ENCODE assay signal across 1 cellular context in the genomic region with DNA sequence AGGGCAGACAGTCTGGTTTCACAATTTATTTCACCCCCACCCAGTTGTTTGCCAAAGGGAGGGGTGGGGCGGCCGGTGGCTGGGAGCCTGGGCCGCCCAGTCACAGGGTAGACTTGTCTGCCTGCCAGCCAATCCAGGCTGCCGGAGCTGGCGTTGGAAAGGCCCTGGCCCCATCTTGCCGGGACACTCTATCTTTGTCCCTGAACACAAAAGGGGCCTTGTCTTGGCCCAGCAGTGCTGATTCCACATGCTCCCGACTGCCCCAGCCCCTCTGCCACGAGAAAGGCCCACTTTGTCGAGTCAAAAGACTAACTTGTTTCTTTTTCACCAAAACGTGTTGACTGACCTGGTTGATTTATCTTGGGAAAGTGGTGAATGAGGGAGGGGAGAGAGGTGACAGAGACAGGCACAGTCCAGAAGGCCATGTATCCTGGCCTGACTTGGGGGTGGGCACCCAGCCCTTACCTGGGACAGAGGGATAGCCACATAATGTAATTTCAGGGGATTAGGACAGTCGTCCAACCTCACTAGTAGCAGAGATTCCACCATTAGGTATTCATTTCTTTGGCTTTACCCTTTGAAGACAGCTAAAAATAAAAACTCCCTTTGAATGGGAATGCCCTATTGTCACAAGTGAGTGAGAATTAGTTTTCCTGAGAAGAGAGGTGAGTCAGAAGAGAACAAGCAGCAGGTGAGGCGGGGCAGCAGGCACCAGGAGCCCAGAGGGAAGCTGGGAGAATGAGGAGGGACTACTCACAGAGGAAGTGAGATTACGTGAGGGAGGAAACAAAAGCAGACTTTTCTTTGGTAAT.
TF ChIP-seq lines count a peak whose summit lies in the region.

No MANE protein-coding gene starts in this region.

TF ChIP-seq in HepG2, 621 proteins besides CTCF, POLR2A, EP300 and RAD21 (continued from another document and continues in another):
- TF ChIP-seq, protein P1, sequence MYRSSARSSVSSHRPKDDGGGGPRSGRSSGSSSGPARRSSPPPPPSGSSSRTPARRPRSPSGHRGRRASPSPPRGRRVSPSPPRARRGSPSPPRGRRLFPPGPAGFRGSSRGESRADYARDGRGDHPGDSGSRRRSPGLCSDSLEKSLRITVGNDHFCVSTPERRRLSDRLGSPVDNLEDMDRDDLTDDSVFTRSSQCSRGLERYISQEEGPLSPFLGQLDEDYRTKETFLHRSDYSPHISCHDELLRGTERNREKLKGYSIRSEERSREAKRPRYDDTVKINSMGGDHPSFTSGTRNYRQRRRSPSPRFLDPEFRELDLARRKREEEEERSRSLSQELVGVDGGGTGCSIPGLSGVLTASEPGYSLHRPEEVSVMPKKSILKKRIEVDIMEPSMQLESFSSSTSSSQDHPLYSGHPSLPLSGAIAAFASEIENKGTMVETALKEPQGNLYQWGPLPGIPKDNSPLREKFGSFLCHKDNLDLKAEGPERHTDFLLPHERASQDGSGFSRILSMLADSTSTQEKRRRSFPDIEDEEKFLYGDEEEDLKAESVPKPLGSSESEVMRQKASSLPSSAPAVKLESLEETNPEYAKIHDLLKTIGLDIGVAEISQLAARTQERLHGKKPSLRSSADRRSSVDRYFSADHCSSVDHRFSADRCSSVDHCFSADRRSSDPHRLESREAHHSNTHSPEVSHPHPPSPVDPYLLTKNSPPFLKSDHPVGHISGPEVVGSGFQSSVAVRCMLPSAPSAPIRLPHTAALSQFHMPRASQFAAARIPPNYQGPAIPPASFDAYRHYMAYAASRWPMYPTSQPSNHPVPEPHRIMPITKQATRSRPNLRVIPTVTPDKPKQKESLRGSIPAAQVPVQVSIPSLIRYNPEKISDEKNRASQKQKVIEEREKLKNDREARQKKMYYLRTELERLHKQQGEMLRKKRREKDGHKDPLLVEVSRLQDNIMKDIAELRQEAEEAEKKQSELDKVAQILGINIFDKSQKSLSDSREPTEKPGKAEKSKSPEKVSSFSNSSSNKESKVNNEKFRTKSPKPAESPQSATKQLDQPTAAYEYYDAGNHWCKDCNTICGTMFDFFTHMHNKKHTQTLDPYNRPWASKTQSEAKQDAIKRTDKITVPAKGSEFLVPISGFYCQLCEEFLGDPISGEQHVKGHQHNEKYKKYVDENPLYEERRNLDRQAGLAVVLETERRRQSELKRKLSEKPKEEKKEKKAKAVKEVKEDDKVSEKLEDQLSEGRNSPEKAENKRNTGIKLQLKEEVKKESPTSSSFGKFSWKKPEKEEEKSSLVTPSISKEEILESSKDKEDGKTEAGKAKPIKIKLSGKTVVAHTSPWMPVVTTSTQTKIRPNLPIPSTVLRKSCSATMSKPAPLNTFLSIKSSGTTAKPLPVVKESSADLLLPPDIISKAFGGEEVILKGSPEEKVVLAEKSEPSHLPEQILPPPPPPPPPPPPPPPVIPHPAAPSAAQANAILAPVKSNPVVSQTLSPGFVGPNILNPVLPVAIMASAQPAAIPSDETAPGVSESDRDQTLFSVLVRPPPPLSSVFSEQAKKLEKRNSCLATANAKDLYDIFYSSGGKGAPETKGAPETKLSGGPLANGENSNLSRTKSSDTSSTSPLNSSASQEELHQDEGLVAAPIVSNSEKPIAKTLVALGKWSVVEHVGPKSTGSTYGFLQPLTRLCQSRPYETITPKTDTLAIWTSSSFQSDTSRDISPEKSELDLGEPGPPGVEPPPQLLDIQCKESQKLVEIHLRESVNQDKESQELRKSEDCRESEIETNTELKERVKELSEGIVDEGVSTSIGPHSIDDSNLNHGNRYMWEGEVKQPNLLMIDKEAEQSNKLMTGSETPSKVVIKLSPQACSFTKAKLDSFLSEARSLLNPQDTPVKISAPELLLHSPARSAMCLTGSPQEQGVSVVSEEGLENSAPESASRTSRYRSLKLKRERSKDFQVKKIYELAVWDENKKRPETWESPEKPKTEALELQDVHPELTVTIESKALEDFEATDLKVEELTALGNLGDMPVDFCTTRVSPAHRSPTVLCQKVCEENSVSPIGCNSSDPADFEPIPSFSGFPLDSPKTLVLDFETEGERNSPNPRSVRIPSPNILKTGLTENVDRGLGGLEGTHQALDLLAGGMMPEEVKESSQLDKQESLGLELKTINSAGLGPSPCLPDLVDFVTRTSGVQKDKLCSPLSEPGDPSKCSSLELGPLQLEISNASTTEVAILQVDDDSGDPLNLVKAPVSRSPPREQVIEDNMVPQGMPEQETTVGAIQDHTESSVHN (CRISPR knock-in tag; IDR thresholded peaks at IDR 0.05), result no peak
- no peak for TF ChIP-seq ZFP41 (CRISPR knock-in tag; IDR thresholded peaks at IDR 0.05; ENCODE audit: borderline replicate concordance)
- no peak for TF ChIP-seq CENPT (CRISPR knock-in tag; IDR thresholded peaks at IDR 0.05; ENCODE audit: low read depth)
- no peak for TF ChIP-seq ZNF619 (CRISPR knock-in tag; IDR thresholded peaks at IDR 0.05)
- TF ChIP-seq, protein P2, sequence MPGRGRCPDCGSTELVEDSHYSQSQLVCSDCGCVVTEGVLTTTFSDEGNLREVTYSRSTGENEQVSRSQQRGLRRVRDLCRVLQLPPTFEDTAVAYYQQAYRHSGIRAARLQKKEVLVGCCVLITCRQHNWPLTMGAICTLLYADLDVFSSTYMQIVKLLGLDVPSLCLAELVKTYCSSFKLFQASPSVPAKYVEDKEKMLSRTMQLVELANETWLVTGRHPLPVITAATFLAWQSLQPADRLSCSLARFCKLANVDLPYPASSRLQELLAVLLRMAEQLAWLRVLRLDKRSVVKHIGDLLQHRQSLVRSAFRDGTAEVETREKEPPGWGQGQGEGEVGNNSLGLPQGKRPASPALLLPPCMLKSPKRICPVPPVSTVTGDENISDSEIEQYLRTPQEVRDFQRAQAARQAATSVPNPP (CRISPR knock-in tag; IDR thresholded peaks at IDR 0.05), result no peak; the same call in 1 of the 2 replicates
- TF ChIP-seq, protein P3, sequence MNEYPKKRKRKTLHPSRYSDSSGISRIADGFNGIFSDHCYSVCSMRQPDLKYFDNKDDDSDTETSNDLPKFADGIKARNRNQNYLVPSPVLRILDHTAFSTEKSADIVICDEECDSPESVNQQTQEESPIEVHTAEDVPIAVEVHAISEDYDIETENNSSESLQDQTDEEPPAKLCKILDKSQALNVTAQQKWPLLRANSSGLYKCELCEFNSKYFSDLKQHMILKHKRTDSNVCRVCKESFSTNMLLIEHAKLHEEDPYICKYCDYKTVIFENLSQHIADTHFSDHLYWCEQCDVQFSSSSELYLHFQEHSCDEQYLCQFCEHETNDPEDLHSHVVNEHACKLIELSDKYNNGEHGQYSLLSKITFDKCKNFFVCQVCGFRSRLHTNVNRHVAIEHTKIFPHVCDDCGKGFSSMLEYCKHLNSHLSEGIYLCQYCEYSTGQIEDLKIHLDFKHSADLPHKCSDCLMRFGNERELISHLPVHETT (CRISPR knock-in tag; conservative IDR thresholded peaks at IDR 0.05), result no peak; the same call in 1 of the 2 replicates
- TF ChIP-seq ZNF296 (CRISPR knock-in tag; conservative IDR thresholded peaks at IDR 0.05), result no peak
- TF ChIP-seq PHF5A (CRISPR knock-in tag; IDR thresholded peaks at IDR 0.05; ENCODE audit: low read depth, unreplicated experiment), result no peak
- TF ChIP-seq ZNF577 (CRISPR knock-in tag; IDR thresholded peaks at IDR 0.05; ENCODE audit: borderline replicate concordance, low read depth), result no peak
- peak; percentile 18; the same call in 1 of the 2 replicates for TF ChIP-seq STAG1 (CRISPR knock-in tag; IDR thresholded peaks at IDR 0.05)
- peak; percentile 54; the same call in 1 of the 2 replicates for TF ChIP-seq GABPB1 (CRISPR knock-in tag; IDR thresholded peaks at IDR 0.05)
- TF ChIP-seq, protein P4, sequence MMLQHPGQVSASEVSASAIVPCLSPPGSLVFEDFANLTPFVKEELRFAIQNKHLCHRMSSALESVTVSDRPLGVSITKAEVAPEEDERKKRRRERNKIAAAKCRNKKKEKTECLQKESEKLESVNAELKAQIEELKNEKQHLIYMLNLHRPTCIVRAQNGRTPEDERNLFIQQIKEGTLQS (CRISPR knock-in tag; IDR thresholded peaks at IDR 0.05), result 0 out of 2 replicates have a peak, but pooled peaks have one; percentile 20
- TF ChIP-seq SRF (IDR thresholded peaks at IDR 0.05; ENCODE audit: low read depth, low read length), result no peak
- TF ChIP-seq, protein P5, sequence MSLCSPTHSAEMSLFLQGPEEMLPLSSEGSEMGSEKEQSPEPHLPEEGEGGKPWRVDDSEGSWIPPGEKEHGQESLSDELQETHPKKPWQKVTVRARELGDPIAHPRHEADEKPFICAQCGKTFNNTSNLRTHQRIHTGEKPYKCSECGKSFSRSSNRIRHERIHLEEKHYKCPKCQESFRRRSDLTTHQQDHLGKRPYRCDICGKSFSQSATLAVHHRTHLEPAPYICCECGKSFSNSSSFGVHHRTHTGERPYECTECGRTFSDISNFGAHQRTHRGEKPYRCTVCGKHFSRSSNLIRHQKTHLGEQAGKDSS (CRISPR knock-in tag; IDR thresholded peaks at IDR 0.05; ENCODE audit: borderline replicate concordance, low read depth), result peak; percentile 79; the same call in 1 of the 2 replicates
- TF ChIP-seq ZNF441 (CRISPR knock-in tag; IDR thresholded peaks at IDR 0.05; ENCODE audit: borderline replicate concordance), result no peak
- no peak for TF ChIP-seq SETDB1 (CRISPR knock-in tag; IDR thresholded peaks at IDR 0.05; ENCODE audit: borderline replicate concordance)
- TF ChIP-seq ZNF7 (CRISPR knock-in tag; IDR thresholded peaks at IDR 0.05), result 0 out of 2 replicates have a peak, but pooled peaks have one; percentile 42
- no peak for TF ChIP-seq KLF12 (CRISPR knock-in tag; IDR thresholded peaks at IDR 0.05; ENCODE audit: borderline replicate concordance)
- TF ChIP-seq ZNF550 (CRISPR knock-in tag; IDR thresholded peaks at IDR 0.05; ENCODE audit: borderline replicate concordance), result no peak
- peak; percentile 81 for TF ChIP-seq ZNF331 (CRISPR knock-in tag; IDR thresholded peaks at IDR 0.05)
- 0 out of 2 replicates have a peak, but pooled peaks have one; percentile 42 for TF ChIP-seq ZNF777 (CRISPR knock-in tag; IDR thresholded peaks at IDR 0.05)
- TF ChIP-seq, protein P6, sequence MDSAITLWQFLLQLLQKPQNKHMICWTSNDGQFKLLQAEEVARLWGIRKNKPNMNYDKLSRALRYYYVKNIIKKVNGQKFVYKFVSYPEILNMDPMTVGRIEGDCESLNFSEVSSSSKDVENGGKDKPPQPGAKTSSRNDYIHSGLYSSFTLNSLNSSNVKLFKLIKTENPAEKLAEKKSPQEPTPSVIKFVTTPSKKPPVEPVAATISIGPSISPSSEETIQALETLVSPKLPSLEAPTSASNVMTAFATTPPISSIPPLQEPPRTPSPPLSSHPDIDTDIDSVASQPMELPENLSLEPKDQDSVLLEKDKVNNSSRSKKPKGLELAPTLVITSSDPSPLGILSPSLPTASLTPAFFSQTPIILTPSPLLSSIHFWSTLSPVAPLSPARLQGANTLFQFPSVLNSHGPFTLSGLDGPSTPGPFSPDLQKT (CRISPR knock-in tag; IDR thresholded peaks at IDR 0.05; ENCODE audit: borderline replicate concordance), result no peak
- peak; percentile 27; the same call in 1 of the 2 replicates for TF ChIP-seq THYN1 (CRISPR knock-in tag; IDR thresholded peaks at IDR 0.05; ENCODE audit: borderline replicate concordance, low read depth)
- TF ChIP-seq, protein P7, sequence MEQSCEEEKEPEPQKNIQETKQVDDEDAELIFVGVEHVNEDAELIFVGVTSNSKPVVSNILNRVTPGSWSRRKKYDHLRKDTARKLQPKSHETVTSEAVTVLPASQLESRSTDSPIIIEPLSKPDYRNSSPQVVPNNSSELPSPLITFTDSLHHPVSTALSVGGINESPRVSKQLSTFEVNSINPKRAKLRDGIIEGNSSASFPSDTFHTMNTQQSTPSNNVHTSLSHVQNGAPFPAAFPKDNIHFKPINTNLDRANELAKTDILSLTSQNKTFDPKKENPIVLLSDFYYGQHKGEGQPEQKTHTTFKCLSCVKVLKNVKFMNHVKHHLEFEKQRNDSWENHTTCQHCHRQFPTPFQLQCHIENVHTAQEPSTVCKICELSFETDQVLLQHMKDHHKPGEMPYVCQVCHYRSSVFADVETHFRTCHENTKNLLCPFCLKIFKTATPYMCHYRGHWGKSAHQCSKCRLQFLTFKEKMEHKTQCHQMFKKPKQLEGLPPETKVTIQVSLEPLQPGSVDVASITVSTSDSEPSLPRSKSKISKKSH (CRISPR knock-in tag; IDR thresholded peaks at IDR 0.05; ENCODE audit: borderline replicate concordance), result peak; percentile 88; the same call in 1 of the 2 replicates
- no peak for TF ChIP-seq CC2D1A (CRISPR knock-in tag; IDR thresholded peaks at IDR 0.05)
- peak; percentile 75 for TF ChIP-seq FOSL2 (CRISPR knock-in tag; IDR thresholded peaks at IDR 0.05)
- TF ChIP-seq, protein P8, sequence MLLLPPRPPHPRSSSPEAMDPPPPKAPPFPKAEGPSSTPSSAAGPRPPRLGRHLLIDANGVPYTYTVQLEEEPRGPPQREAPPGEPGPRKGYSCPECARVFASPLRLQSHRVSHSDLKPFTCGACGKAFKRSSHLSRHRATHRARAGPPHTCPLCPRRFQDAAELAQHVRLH (CRISPR knock-in tag; IDR thresholded peaks at IDR 0.05; ENCODE audit: borderline replicate concordance, low read depth), result 0 out of 2 replicates have a peak, but pooled peaks have one; percentile 27
- TF ChIP-seq ETV5 (CRISPR knock-in tag; IDR thresholded peaks at IDR 0.05; ENCODE audit: borderline replicate concordance), result peak; percentile 14; the same call in 1 of the 2 replicates
- TF ChIP-seq MAFF (IDR thresholded peaks at IDR 0.05; ENCODE audit: low read depth, low read length), result no peak
- 0 out of 2 replicates have a peak, but pooled peaks have one; percentile 18 for TF ChIP-seq GABPA (IDR thresholded peaks at IDR 0.05; ENCODE audit: low read depth, low read length)
- peak; percentile 46; the same call in 1 of the 2 replicates for TF ChIP-seq GABPA (CRISPR knock-in tag; IDR thresholded peaks at IDR 0.05; ENCODE audit: low read depth)
- TF ChIP-seq IRX3 (CRISPR knock-in tag; IDR thresholded peaks at IDR 0.05; ENCODE audit: borderline replicate concordance, low read depth), result peak; percentile 33; the same call in 1 of the 2 replicates
- TF ChIP-seq FOXK1 (CRISPR knock-in tag; IDR thresholded peaks at IDR 0.05; ENCODE audit: borderline replicate concordance, low read depth), result peak; percentile 34; the same call in 1 of the 2 replicates
- TF ChIP-seq HNRNPH1 (optimal IDR thresholded peaks at IDR 0.05; ENCODE audit: low read depth, low read length), result no peak
- TF ChIP-seq, protein P9, sequence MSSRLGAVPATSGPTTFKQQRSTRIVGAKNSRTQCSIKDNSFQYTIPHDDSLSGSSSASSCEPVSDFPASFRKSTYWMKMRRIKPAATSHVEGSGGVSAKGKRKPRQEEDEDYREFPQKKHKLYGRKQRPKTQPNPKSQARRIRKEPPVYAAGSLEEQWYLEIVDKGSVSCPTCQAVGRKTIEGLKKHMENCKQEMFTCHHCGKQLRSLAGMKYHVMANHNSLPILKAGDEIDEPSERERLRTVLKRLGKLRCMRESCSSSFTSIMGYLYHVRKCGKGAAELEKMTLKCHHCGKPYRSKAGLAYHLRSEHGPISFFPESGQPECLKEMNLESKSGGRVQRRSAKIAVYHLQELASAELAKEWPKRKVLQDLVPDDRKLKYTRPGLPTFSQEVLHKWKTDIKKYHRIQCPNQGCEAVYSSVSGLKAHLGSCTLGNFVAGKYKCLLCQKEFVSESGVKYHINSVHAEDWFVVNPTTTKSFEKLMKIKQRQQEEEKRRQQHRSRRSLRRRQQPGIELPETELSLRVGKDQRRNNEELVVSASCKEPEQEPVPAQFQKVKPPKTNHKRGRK (CRISPR knock-in tag; IDR thresholded peaks at IDR 0.05), result no peak
- TF ChIP-seq PHF20 (CRISPR knock-in tag; IDR thresholded peaks at IDR 0.05), result peak; percentile 27; the same call in 1 of the 2 replicates
- no peak for TF ChIP-seq ZNF891 (CRISPR knock-in tag; IDR thresholded peaks at IDR 0.05)
